25 cellular contexts compared by ENCODE assay signal in the genomic region with DNA sequence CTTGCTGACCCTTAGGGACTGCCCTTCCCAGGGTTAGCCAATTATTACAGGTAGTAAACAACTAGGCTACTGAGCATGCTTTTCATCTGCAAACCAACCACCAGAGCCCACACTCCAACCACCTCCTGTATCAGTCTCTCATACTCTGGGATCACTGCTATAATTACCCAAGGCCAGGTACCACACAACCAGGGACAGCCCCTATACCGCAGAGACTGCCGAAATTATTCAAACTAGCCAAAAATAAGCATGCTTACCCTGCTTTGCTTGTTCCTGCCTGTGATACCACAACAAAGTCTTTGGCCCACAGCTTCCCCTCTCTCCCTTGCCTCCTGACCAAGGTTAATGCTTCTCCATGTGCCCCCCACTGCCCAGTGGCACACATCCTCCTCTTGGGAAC.
DNase-seq lines count a peak whose midpoint lies in the region; ATAC-seq, FAIRE-seq and TF ChIP-seq lines count a peak whose summit lies in the region.
"Had no signal": no experiment of that assay in that cellular context is flagged by ENCODE, and none has a peak within 500 bp of the region (broad histone marks: within the 10 kb centered on the region; RNA-seq: fewer than 3 reads in every experiment).

No MANE protein-coding gene starts in this region.

- no peak for TF ChIP-seq POLR2A in GM12878 (IDR thresholded peaks at IDR 0.05; ENCODE audit: low read depth, low read length)

- no peak overlapping the region for H2AK5ac ChIP-seq in trophoblast cell (ENCODE audit: low read length)
- no peak overlapping the region for H2AK5ac ChIP-seq in mesenchymal stem cell (ENCODE audit: low read length, severe bottlenecking)

- H3K4me3 ChIP-seq in GM12878 (no peak overlapping the region), trophoblast cell (ENCODE audit: low read depth, low read length) (no peak overlapping the region), coronary artery (no peak overlapping the region), mesenchymal stem cell (ENCODE audit: insufficient read depth in 1 of 2, low read depth in 1 of 2, low read length in 2 of 2) (no peak overlapping the region)
- H3K4me3 ChIP-seq: BLaER1 treated with 17β-estradiol and CSF1 and Interleukin-3, amounts not matched to agents 10 nM and 100 nM had no signal

- H2BK120ac ChIP-seq in trophoblast cell (ENCODE audit: insufficient read depth, low read length, poor library complexity) = no peak overlapping the region
- H2BK120ac ChIP-seq in mesenchymal stem cell (ENCODE audit: low read depth, low read length) = no peak overlapping the region

- SMC1A ChIA-PET in GM12878 (lab: Charles Lee; ENCODE audit: uncharacterized antibody, unreplicated experiment) = no interaction called here

- H4K12ac ChIP-seq in trophoblast cell (ENCODE audit: low read depth, low read length) = no peak overlapping the region

- CTCF ChIA-PET in GM12878 (lab: Yijun Ruan, JAX) = no interaction called here

- RAD21 ChIA-PET in GM12878 (lab: Charles Lee; ENCODE audit: unreplicated experiment) = no interaction called here

- H3K9me3 ChIP-seq in GM12878 (replicated peaks; ENCODE audit: control insufficient read depth, insufficient read depth, low read length) (no peaks in the 10 kb centered on the region), trophoblast cell (ENCODE audit: insufficient read depth, low read depth, low read length) (no peaks in the 10 kb centered on the region), mesenchymal stem cell (ENCODE audit: control insufficient read depth, low read length) (no peaks in the 10 kb centered on the region)
- H3K9me3 ChIP-seq: BE2C; BLaER1 treated with 17β-estradiol and CSF1 and Interleukin-3, amounts not matched to agents 10 nM and 100 nM; Caco-2 had no signal

- H3K4ac ChIP-seq in trophoblast cell (ENCODE audit: low read depth, low read length) = no peak overlapping the region
- H3K4ac ChIP-seq in mesenchymal stem cell (ENCODE audit: low read depth in 1 of 2, low read length in 2 of 2) = no peak overlapping the region

- TF ChIP-seq CTCF in GM12878 (IDR thresholded peaks at IDR 0.05 in 2 of 3, conservative IDR thresholded peaks at IDR 0.05 in 1 of 3; ENCODE audit: control insufficient read depth in 2 of 3, extremely low read depth in 1 of 3, insufficient read depth in 1 of 3, low read depth in 3 of 3, low read length in 3 of 3) (no peak), coronary artery (IDR thresholded peaks at IDR 0.05) (no peak)

- H3K23ac ChIP-seq in trophoblast cell (ENCODE audit: low read length) (no peak overlapping the region), mesenchymal stem cell (ENCODE audit: low read length in 2 of 2) (no peak overlapping the region)

- H2BK5ac ChIP-seq in trophoblast cell (ENCODE audit: low read depth, low read length, poor library complexity) = no peak overlapping the region
- H2BK5ac ChIP-seq in mesenchymal stem cell (ENCODE audit: low read depth, low read length, poor library complexity, severe bottlenecking) = no peak overlapping the region

- H4K8ac ChIP-seq in trophoblast cell (ENCODE audit: low read depth, low read length) = no peak overlapping the region
- H4K8ac ChIP-seq in mesenchymal stem cell (ENCODE audit: low read length) = no peak overlapping the region

- in situ Hi-C loops in GM12878 (cut with MboI) = no loop called here

- no peaks in the 10 kb centered on the region for H3K27me3 ChIP-seq in GM12878 (replicated peaks in 1 of 2; ENCODE audit: control insufficient read depth in 2 of 2, insufficient read depth in 2 of 2, low read length in 1 of 2)
- no peaks in the 10 kb centered on the region for H3K27me3 ChIP-seq in trophoblast cell (ENCODE audit: insufficient read depth, low read length)
- no peaks in the 10 kb centered on the region for H3K27me3 ChIP-seq in mesenchymal stem cell (ENCODE audit: control insufficient read depth in 1 of 2, insufficient read depth in 1 of 2, low read length in 2 of 2)
- H3K27me3 ChIP-seq: BE2C; BLaER1 treated with 17β-estradiol and CSF1 and Interleukin-3, amounts not matched to agents 10 nM and 100 nM had no signal

- H3K4me2 ChIP-seq in GM12878 (ENCODE audit: control insufficient read depth, insufficient read depth) = no peak overlapping the region
- H3K4me2 ChIP-seq in trophoblast cell (ENCODE audit: low read length) = no peak overlapping the region
- H3K4me2 ChIP-seq in mesenchymal stem cell (ENCODE audit: low read length, poor library complexity, severe bottlenecking) = no peak overlapping the region

- no TSS peak for BruUV-seq in GM12878 (replicated peaks; lab: Mats Ljungman, UMichigan)

- H4K20me1 ChIP-seq in GM12878 (ENCODE audit: control insufficient read depth, insufficient read depth) = no peaks in the 10 kb centered on the region
- H4K20me1 ChIP-seq: BLaER1 treated with 17β-estradiol and CSF1 and Interleukin-3, amounts not matched to agents 10 nM and 100 nM had no signal

- no peak overlapping the region for H2BK15ac ChIP-seq in mesenchymal stem cell (ENCODE audit: low read depth, poor library complexity, severe bottlenecking)

- H3K36me3 ChIP-seq in GM12878 (ENCODE audit: control insufficient read depth in 2 of 2, insufficient read depth in 2 of 2, low read length in 1 of 2) (no peaks in the 10 kb centered on the region), trophoblast cell (ENCODE audit: control insufficient read depth in 1 of 2, insufficient read depth in 2 of 2, low read length in 2 of 2) (no peaks in the 10 kb centered on the region), mesenchymal stem cell (ENCODE audit: control insufficient read depth in 1 of 2, insufficient read depth in 2 of 2, low read depth in 1 of 2, low read length in 2 of 2) (no peaks in the 10 kb centered on the region)
- H3K36me3 ChIP-seq: BE2C; BLaER1 treated with 17β-estradiol and CSF1 and Interleukin-3, amounts not matched to agents 10 nM and 100 nM had no signal

- WGBS in GM12878 (ENCODE audit: insufficient coverage, insufficient replicate concordance, low lambda C conversion rate, missing lambda C conversion rate) = 6% methylated on average over 2 of the region's 2 CpGs
- no CpG with 5 or more reads among the region's 2 CpGs for WGBS in trophoblast cell (ENCODE audit: extremely low coverage, insufficient coverage, insufficient read length)
- WGBS in mesenchymal stem cell = 66% methylated on average over 2 of the region's 2 CpGs

- no peak overlapping the region for H2AFZ ChIP-seq in GM12878 (ENCODE audit: control insufficient read depth, low read depth, low read length)
- no peak overlapping the region for H2AFZ ChIP-seq in trophoblast cell (ENCODE audit: insufficient read depth, low read length, poor library complexity)
- H2AFZ ChIP-seq in mesenchymal stem cell (ENCODE audit: low read depth, low read length) = no peak overlapping the region

- POLR2A ChIA-PET in GM12878 (lab: Charles Lee) = no interaction called here

- intact Hi-C loops in GM12878 (cut with micrococcal nuclease; ENCODE audit: unreplicated experiment) = no loop called here

- FAIRE-seq in GM12878 (lab: Jason Lieb, UNC) = no peak
- FAIRE-seq: A204.1, GM12892, GM18507 had no signal

- H3K79me1 ChIP-seq in trophoblast cell (ENCODE audit: low read length) (no peaks in the 10 kb centered on the region), mesenchymal stem cell (replicated peaks; ENCODE audit: low read length, poor library complexity, severe bottlenecking) (no peaks in the 10 kb centered on the region)

- ATAC-seq in GM12878 = no peak
- no peak for ATAC-seq in HG02852 (IDR thresholded peaks at IDR 0.05; ENCODE audit: unreplicated experiment)
- ATAC-seq: CD8-positive, alpha-beta T cell had no signal

- H3K27ac ChIP-seq in GM12878 (ENCODE audit: control insufficient read depth, insufficient read depth) (no peak overlapping the region), trophoblast cell (ENCODE audit: low read depth, low read length) (no peak overlapping the region), coronary artery (no peak overlapping the region), mesenchymal stem cell (ENCODE audit: low read length, poor library complexity, severe bottlenecking) (no peak overlapping the region)
- H3K27ac ChIP-seq: BLaER1 treated with 17β-estradiol and CSF1 and Interleukin-3, amounts not matched to agents 10 nM and 100 nM; C4-2B had no signal

- no peaks in the 10 kb centered on the region for H3K4me1 ChIP-seq in GM12878 (ENCODE audit: control insufficient read depth, insufficient read depth, low read length)
- no peaks in the 10 kb centered on the region for H3K4me1 ChIP-seq in trophoblast cell (ENCODE audit: control insufficient read depth in 1 of 2, insufficient read depth in 2 of 2, low read length in 2 of 2)
- H3K4me1 ChIP-seq in mesenchymal stem cell (ENCODE audit: control insufficient read depth, insufficient read depth, low read depth, low read length) = no peaks in the 10 kb centered on the region
- H3K4me1 ChIP-seq: BE2C, Caco-2 had no signal

- TF ChIP-seq EP300 in GM12878 (IDR thresholded peaks at IDR 0.05; ENCODE audit: borderline replicate concordance in 1 of 2, control insufficient read depth in 1 of 2, low read depth in 2 of 2, low read length in 2 of 2) = no peak

- H2BK12ac ChIP-seq in trophoblast cell (ENCODE audit: low read length) = no peak overlapping the region
- no peak overlapping the region for H2BK12ac ChIP-seq in mesenchymal stem cell (ENCODE audit: low read length in 2 of 2)

- TF ChIP-seq RAD21 in GM12878 (IDR thresholded peaks at IDR 0.05; ENCODE audit: insufficient read depth, low read depth, low read length) = no peak

- H3K9ac ChIP-seq in GM12878 (ENCODE audit: control insufficient read depth, insufficient read depth, low read length) = no peak overlapping the region
- H3K9ac ChIP-seq in trophoblast cell (ENCODE audit: low read length) = peak overlapping the region; percentile 71
- no peak overlapping the region for H3K9ac ChIP-seq in mesenchymal stem cell (ENCODE audit: low read length)
- H3K9ac ChIP-seq: BLaER1 treated with 17β-estradiol and CSF1 and Interleukin-3, amounts not matched to agents 10 nM and 100 nM had no signal

- no peak overlapping the region for H3K18ac ChIP-seq in trophoblast cell (ENCODE audit: low read length)
- no peak overlapping the region for H3K18ac ChIP-seq in mesenchymal stem cell (ENCODE audit: low read depth in 1 of 2, low read length in 2 of 2)

- H3K79me2 ChIP-seq in GM12878 (ENCODE audit: control insufficient read depth, insufficient read depth, low read length) (no peaks in the 10 kb centered on the region), trophoblast cell (ENCODE audit: control insufficient read depth, insufficient read depth, low read length, poor library complexity) (no peaks in the 10 kb centered on the region)

- H3K14ac ChIP-seq in trophoblast cell (ENCODE audit: low read length) = no peak overlapping the region
- no peak overlapping the region for H3K14ac ChIP-seq in mesenchymal stem cell (ENCODE audit: low read length in 2 of 2)

- H4K91ac ChIP-seq in trophoblast cell (ENCODE audit: low read depth, low read length) (no peak overlapping the region), mesenchymal stem cell (ENCODE audit: low read length) (no peak overlapping the region)

- DNase-seq in D341Med (ENCODE audit: low spot score) (peak; percentile 4), GM12878 (ENCODE audit: low read depth, low spot score) (no peak), trophoblast cell (no peak), coronary artery (ENCODE audit: low spot score) (no peak), mesenchymal stem cell (no peak)
- DNase-seq: 8988T; ACHN; BE2C; Caco-2; Calu3; CD4-positive, alpha-beta T cell; CD8-positive, alpha-beta T cell; DMS 273 treated with DMSO at 0.1 percent for 48 hours; DMS153; DMS53; DMS79; DND-41; EL; GDM1 had no signal
